Comparison of ENCODE assay signal across 1 cellular context in the genomic region with DNA sequence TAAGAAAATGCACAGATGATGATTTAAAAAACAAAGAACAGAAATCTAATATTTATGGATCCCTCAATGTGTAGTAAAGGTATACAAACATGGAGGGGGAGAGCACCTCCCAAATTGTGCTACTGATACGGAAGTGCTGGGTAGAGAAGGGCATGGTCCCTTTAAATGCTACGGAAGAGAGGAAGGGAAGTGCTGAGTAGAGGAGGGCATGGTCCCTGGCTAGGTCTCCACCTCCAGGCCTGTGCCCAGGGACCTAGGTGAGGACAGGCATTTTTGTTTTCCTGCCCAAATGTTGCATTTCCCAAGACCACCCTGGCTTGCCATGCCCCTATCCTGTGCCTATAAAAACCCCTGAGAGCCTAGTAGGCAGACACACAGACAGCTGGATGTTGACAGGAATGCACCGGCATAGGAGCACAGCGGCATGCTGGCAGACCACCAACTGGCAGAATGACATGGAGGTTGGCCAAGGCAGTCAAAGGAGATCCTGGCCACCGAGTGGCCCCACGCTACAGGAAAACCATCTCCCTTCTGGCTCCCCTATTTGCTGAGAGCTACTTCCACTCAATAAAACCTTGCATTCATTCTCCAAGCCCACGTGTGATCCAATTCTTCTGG.
TF ChIP-seq lines count a peak whose summit lies in the region.

No MANE protein-coding gene starts in this region.

TF ChIP-seq in WTC11, 78 proteins besides CTCF, POLR2A, EP300 and RAD21 (continued from another document):
- TF ChIP-seq, protein P1, sequence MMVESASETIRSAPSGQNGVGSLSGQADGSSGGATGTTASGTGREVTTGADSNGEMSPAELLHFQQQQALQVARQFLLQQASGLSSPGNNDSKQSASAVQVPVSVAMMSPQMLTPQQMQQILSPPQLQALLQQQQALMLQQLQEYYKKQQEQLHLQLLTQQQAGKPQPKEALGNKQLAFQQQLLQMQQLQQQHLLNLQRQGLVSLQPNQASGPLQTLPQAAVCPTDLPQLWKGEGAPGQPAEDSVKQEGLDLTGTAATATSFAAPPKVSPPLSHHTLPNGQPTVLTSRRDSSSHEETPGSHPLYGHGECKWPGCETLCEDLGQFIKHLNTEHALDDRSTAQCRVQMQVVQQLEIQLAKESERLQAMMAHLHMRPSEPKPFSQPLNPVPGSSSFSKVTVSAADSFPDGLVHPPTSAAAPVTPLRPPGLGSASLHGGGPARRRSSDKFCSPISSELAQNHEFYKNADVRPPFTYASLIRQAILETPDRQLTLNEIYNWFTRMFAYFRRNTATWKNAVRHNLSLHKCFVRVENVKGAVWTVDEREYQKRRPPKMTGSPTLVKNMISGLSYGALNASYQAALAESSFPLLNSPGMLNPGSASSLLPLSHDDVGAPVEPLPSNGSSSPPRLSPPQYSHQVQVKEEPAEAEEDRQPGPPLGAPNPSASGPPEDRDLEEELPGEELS (CRISPR knock-in tag; IDR thresholded peaks at IDR 0.05) = no peak
- TF ChIP-seq, protein P2, sequence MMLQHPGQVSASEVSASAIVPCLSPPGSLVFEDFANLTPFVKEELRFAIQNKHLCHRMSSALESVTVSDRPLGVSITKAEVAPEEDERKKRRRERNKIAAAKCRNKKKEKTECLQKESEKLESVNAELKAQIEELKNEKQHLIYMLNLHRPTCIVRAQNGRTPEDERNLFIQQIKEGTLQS (CRISPR knock-in tag; conservative IDR thresholded peaks at IDR 0.05) = no peak
- TF ChIP-seq MYBL2 (CRISPR knock-in tag; IDR thresholded peaks at IDR 0.05) = no peak
- TF ChIP-seq KAT7 (CRISPR knock-in tag; IDR thresholded peaks at IDR 0.05; ENCODE audit: borderline replicate concordance) = no peak
- TF ChIP-seq NR2C2 (CRISPR knock-in tag; IDR thresholded peaks at IDR 0.05) = no peak
